22 cellular contexts compared by ENCODE assay signal in genomic region chr5:7763621-7764072, GRCh38.
DNase-seq lines count a peak whose midpoint lies in the region; ATAC-seq and TF ChIP-seq lines count a peak whose summit lies in the region.
"Had no signal": no experiment of that assay in that cellular context is flagged by ENCODE, and none has a peak within 500 bp of the region (broad histone marks: within the 10 kb centered on the region; RNA-seq: fewer than 3 reads in every experiment).

No MANE protein-coding gene starts in this region.

- POLR2A ChIA-PET in activated CD4-positive, alpha-beta memory T cell treated with anti-CD3 and anti-CD28 coated beads for 36 hours (lab: Charles Lee): no interaction called here

- H3K27me3 ChIP-seq in dorsolateral prefrontal cortex: peaks cover 0 to 5% (median 0%) of the 10 kb centered on the region in 45 donors
- H3K27me3 ChIP-seq: cardiac muscle cell, SJCRH30 had no signal

- intact Hi-C loops in dorsolateral prefrontal cortex (cut with DNase I): no loop called here
- intact Hi-C loops in posterior cingulate gyrus (cut with DNase I): no loop called here
- intact Hi-C loops in activated CD4-positive, alpha-beta memory T cell treated with anti-CD3 and anti-CD28 coated beads for 36 hours (cut with micrococcal nuclease): no loop called here
- intact Hi-C loops in sciatic nerve (cut with DNase I): no loop called here

- no peaks in the 10 kb centered on the region for H3K4me1 Mint-ChIP-seq in activated CD4-positive, alpha-beta memory T cell treated with anti-CD3 and anti-CD28 coated beads for 36 hours (ENCODE audit: low read depth)
- H3K4me1 Mint-ChIP-seq: activated naive CD8-positive, alpha-beta T cell treated with anti-CD3 and anti-CD28 coated beads, Interleukin-2, amount 10 ng/mL, durations not matched to agents 7 days and 5 days; CD4-positive, CD25-positive, alpha-beta regulatory T cell; naive B cell; stimulated activated memory B cell treated with anti-CD40 and anti-IgM and Interleukin-4, amounts not matched to agents 10 μg/mL and 1 μg/mL and 100 μg/mL, for 72 hours had no signal

- H3K4me3 Mint-ChIP-seq in activated CD4-positive, alpha-beta memory T cell treated with anti-CD3 and anti-CD28 coated beads for 36 hours: no peak overlapping the region
- H3K4me3 Mint-ChIP-seq: activated CD8-positive, alpha-beta T cell treated with anti-CD3 and anti-CD28 coated beads for 36 hours; activated naive CD8-positive, alpha-beta T cell treated with anti-CD3 and anti-CD28 coated beads, Interleukin-2, amount 10 ng/mL, durations not matched to agents 7 days and 5 days; naive B cell; stimulated activated memory B cell treated with anti-CD40 and anti-IgM and Interleukin-4, amounts not matched to agents 10 μg/mL and 1 μg/mL and 100 μg/mL, for 72 hours; T-helper 17 cell had no signal

- H3K27ac Mint-ChIP-seq in activated CD4-positive, alpha-beta memory T cell treated with anti-CD3 and anti-CD28 coated beads for 36 hours: no peak overlapping the region
- H3K27ac Mint-ChIP-seq: activated CD8-positive, alpha-beta T cell treated with anti-CD3 and anti-CD28 coated beads for 36 hours; activated naive CD8-positive, alpha-beta T cell treated with anti-CD3 and anti-CD28 coated beads, Interleukin-2, amount 10 ng/mL, durations not matched to agents 7 days and 5 days; CD4-positive, CD25-positive, alpha-beta regulatory T cell; progenitor cell of endocrine pancreas; stimulated activated memory B cell treated with anti-CD40 and anti-IgM and Interleukin-4, amounts not matched to agents 10 μg/mL and 1 μg/mL and 100 μg/mL, for 72 hours; T-helper 17 cell had no signal

- no peak overlapping the region for H3K4me3 ChIP-seq in dorsolateral prefrontal cortex
- H3K4me3 ChIP-seq: cardiac muscle cell, SJCRH30 had no signal

- peak; percentile 82 for DNase-seq in DMS153 treated with DMSO at 0.1 percent for 48 hours (lab: John Stamatoyannopoulos, UW; ENCODE audit: unreplicated experiment)
- peak; percentile 90 for DNase-seq in NCI-H345 (lab: John Stamatoyannopoulos, UW)
- DNase-seq in dorsolateral prefrontal cortex: peak in 8 of 10 donors; percentile 21 to 75 (median 58)
- peak; percentile 36 to 91 (median 67) for DNase-seq in posterior cingulate gyrus
- no peak for DNase-seq in activated CD4-positive, alpha-beta memory T cell treated with anti-CD3 and anti-CD28 coated beads for 36 hours
- no peak for DNase-seq in sciatic nerve (ENCODE audit: low spot score)
- DNase-seq: activated CD8-positive, alpha-beta T cell treated with anti-CD3 and anti-CD28 coated beads for 36 hours; activated naive CD8-positive, alpha-beta T cell treated with anti-CD3 and anti-CD28 coated beads, Interleukin-2, amount 10 ng/mL, durations not matched to agents 7 days and 5 days; activated T-cell treated with anti-CD3 and anti-CD28 coated beads, Interleukin-2, amount 50 U/mL, for 48 hours; CD4-positive, CD25-positive, alpha-beta regulatory T cell; effector CD4-positive, alpha-beta T cell; GOT3; naive B cell; NCI-H526 treated with DMSO at 0.1 percent for 48 hours; SJCRH30; T-helper 17 cell; WERI-Rb-1 had no signal

- CTCF ChIA-PET in activated CD4-positive, alpha-beta memory T cell treated with anti-CD3 and anti-CD28 coated beads for 36 hours (lab: Charles Lee): no interaction called here

- no peak for TF ChIP-seq CTCF in dorsolateral prefrontal cortex (IDR thresholded peaks at IDR 0.05 in 54 of 56, conservative IDR thresholded peaks at IDR 0.05 in 2 of 56; ENCODE audit: low read depth in 1 of 56, partially characterized antibody in 56 of 56)

- peak overlapping the region in 40 of 59 donors; percentile 10 to 79 (median 54) for H3K27ac ChIP-seq in dorsolateral prefrontal cortex
- H3K27ac ChIP-seq: cardiac muscle cell, SJCRH30, WERI-Rb-1 had no signal

- H3K36me3 Mint-ChIP-seq in activated CD4-positive, alpha-beta memory T cell treated with anti-CD3 and anti-CD28 coated beads for 36 hours: no peaks in the 10 kb centered on the region
- H3K36me3 Mint-ChIP-seq: activated naive CD8-positive, alpha-beta T cell treated with anti-CD3 and anti-CD28 coated beads, Interleukin-2, amount 10 ng/mL, durations not matched to agents 7 days and 5 days; CD4-positive, CD25-positive, alpha-beta regulatory T cell; naive B cell; stimulated activated memory B cell treated with anti-CD40 and anti-IgM and Interleukin-4, amounts not matched to agents 10 μg/mL and 1 μg/mL and 100 μg/mL, for 72 hours had no signal

- ATAC-seq in sciatic nerve (no peak), HG02885 (IDR thresholded peaks at IDR 0.05; ENCODE audit: poor library complexity, unreplicated experiment) (no peak), GM21381 (IDR thresholded peaks at IDR 0.05; ENCODE audit: unreplicated experiment) (no peak)
- ATAC-seq: activated CD8-positive, alpha-beta T cell treated with anti-CD3 and anti-CD28 coated beads for 36 hours; stimulated activated memory B cell treated with anti-CD40 and anti-IgM and Interleukin-4, amounts not matched to agents 10 μg/mL and 1 μg/mL and 100 μg/mL, for 72 hours; T-helper 17 cell had no signal

- H3K27me3 Mint-ChIP-seq in activated CD4-positive, alpha-beta memory T cell treated with anti-CD3 and anti-CD28 coated beads for 36 hours: peaks cover 44% of the 10 kb centered on the region

- no peaks in the 10 kb centered on the region for H3K9me3 Mint-ChIP-seq in activated CD4-positive, alpha-beta memory T cell treated with anti-CD3 and anti-CD28 coated beads for 36 hours
- H3K9me3 Mint-ChIP-seq: activated CD8-positive, alpha-beta T cell treated with anti-CD3 and anti-CD28 coated beads for 36 hours; activated naive CD8-positive, alpha-beta T cell treated with anti-CD3 and anti-CD28 coated beads, Interleukin-2, amount 10 ng/mL, durations not matched to agents 7 days and 5 days had no signal

Comparison
In these comparisons a context has a peak if more than half of its experiments do, and no peak if none do; other contexts are left out.
1. DNase-seq: peak in DMS153 treated with DMSO at 0.1 percent for 48 hours (single experiment), NCI-H345 (single experiment), dorsolateral prefrontal cortex (8 of 10) and posterior cingulate gyrus (10 of 10); none in activated CD4-positive, alpha-beta memory T cell treated with anti-CD3 and anti-CD28 coated beads for 36 hours (single experiment) and sciatic nerve (single experiment).